ENCODE assay signal across 18 cellular contexts in genomic region chr15:25019434-25019833, GRCh38.
DNase-seq lines count a peak whose midpoint lies in the region; ATAC-seq and TF ChIP-seq lines count a peak whose summit lies in the region.
"Had no signal": no experiment of that assay in that cellular context is flagged by ENCODE, and none has a peak within 500 bp of the region (broad histone marks: within the 10 kb centered on the region; RNA-seq: fewer than 3 reads in every experiment).

No MANE protein-coding gene starts in this region.

- TF ChIP-seq CTCF in right atrium auricular region (IDR thresholded peaks at IDR 0.05) = no peak
- TF ChIP-seq CTCF in cardiac muscle cell (IDR thresholded peaks at IDR 0.05; ENCODE audit: low read depth, low read length) = no peak
- no peak for TF ChIP-seq CTCF in left ventricle myocardium inferior (IDR thresholded peaks at IDR 0.05; ENCODE audit: borderline replicate concordance)
- TF ChIP-seq CTCF in glutamatergic neuron (IDR thresholded peaks at IDR 0.05; ENCODE audit: partially characterized antibody, unreplicated experiment) = no peak

- H3K9me3 Mint-ChIP-seq in glutamatergic neuron (ENCODE audit: unreplicated experiment) = peaks cover 5% of the 10 kb centered on the region

- no peak overlapping the region for H3K27ac ChIP-seq in right atrium auricular region
- H3K27ac ChIP-seq in cardiac muscle cell = peak overlapping the region; percentile 6
- no peak overlapping the region for H3K27ac ChIP-seq in right cardiac atrium (ENCODE audit: low read length)
- H3K27ac ChIP-seq in left ventricle myocardium inferior (replicated peaks) = peak overlapping the region; percentile 17
- H3K27ac ChIP-seq: 22Rv1; A549; BLaER1 treated with 17β-estradiol and CSF1 and Interleukin-3, amounts not matched to agents 10 nM and 100 nM; C4-2B had no signal

- no peak overlapping the region for H3K4me3 ChIP-seq in right atrium auricular region
- no peak overlapping the region for H3K4me3 ChIP-seq in cardiac muscle cell
- no peak overlapping the region for H3K4me3 ChIP-seq in right cardiac atrium (ENCODE audit: low read length)
- H3K4me3 ChIP-seq in left ventricle myocardium inferior = no peak overlapping the region
- H3K4me3 ChIP-seq: A549; BLaER1 treated with 17β-estradiol and CSF1 and Interleukin-3, amounts not matched to agents 10 nM and 100 nM had no signal

- H3K4me3 Mint-ChIP-seq in glutamatergic neuron (ENCODE audit: unreplicated experiment) = no peak overlapping the region
- H3K4me3 Mint-ChIP-seq: B cell; CD4-positive, alpha-beta T cell; CD8-positive, alpha-beta T cell had no signal

- WGBS in right cardiac atrium = 46% methylated on average over 1 of the region's 1 CpG

- no peaks in the 10 kb centered on the region for H3K27me3 ChIP-seq in right atrium auricular region
- no peaks in the 10 kb centered on the region for H3K27me3 ChIP-seq in cardiac muscle cell
- no peaks in the 10 kb centered on the region for H3K27me3 ChIP-seq in right cardiac atrium (ENCODE audit: control insufficient read depth, insufficient read depth)
- H3K27me3 ChIP-seq in left ventricle myocardium inferior (ENCODE audit: low read depth) = no peaks in the 10 kb centered on the region
- H3K27me3 ChIP-seq: BLaER1 treated with 17β-estradiol and CSF1 and Interleukin-3, amounts not matched to agents 10 nM and 100 nM had no signal

- intact Hi-C loops in Right ventricle myocardium inferior (cut with DNase I) = loop anchor here (10.0 kb wide), 1 partner anchor 75 kb away; no protein-coding TSS in a partner anchor
- intact Hi-C loops in right cardiac atrium (cut with DNase I) = no loop called here
- intact Hi-C loops in left ventricle myocardium inferior (cut with micrococcal nuclease) = no loop called here

- DNase-seq in Right ventricle myocardium inferior (ENCODE audit: missing footprints) (no peak), right atrium auricular region (ENCODE audit: low spot score) (no peak), cardiac muscle cell (ENCODE audit: low read depth in 1 of 2, low spot score in 1 of 2) (no peak), right cardiac atrium (no peak), left ventricle myocardium inferior (no peak), glutamatergic neuron (no peak)
- DNase-seq: AML-193; Caco-2; Calu3; CD4-positive, alpha-beta T cell; CD8-positive, alpha-beta T cell; DMS79 treated with DMSO at 0.1 percent for 48 hours; GF-D8 had no signal

- H3K36me3 ChIP-seq in right atrium auricular region (peaks cover 28% of the 10 kb centered on the region), cardiac muscle cell (peaks cover 6% of the 10 kb centered on the region), left ventricle myocardium inferior (peaks cover 46% of the 10 kb centered on the region)

- H3K4me1 Mint-ChIP-seq in glutamatergic neuron (ENCODE audit: low read depth, unreplicated experiment) = no peaks in the 10 kb centered on the region
- H3K4me1 Mint-ChIP-seq: B cell had no signal

- H3K9me3 ChIP-seq in right atrium auricular region (peaks cover 0 to 58% of the 10 kb centered on the region in 2 donors), cardiac muscle cell (ENCODE audit: low read depth) (no peaks in the 10 kb centered on the region), right cardiac atrium (ENCODE audit: control insufficient read depth, low read length) (no peaks in the 10 kb centered on the region), left ventricle myocardium inferior (replicated peaks) (peaks cover 100% of the 10 kb centered on the region)
- H3K9me3 ChIP-seq: Caco-2 had no signal

- ATAC-seq in Right ventricle myocardium inferior (peak; percentile 26), right cardiac atrium (no peak)
- ATAC-seq: A549; CD8-positive, alpha-beta T cell had no signal

- no peak overlapping the region for H3K27ac Mint-ChIP-seq in glutamatergic neuron (ENCODE audit: unreplicated experiment)
- H3K27ac Mint-ChIP-seq: B cell; CD4-positive, alpha-beta T cell; CD8-positive, alpha-beta T cell had no signal

- no peaks in the 10 kb centered on the region for H3K27me3 Mint-ChIP-seq in glutamatergic neuron (ENCODE audit: unreplicated experiment)
- H3K27me3 Mint-ChIP-seq: B cell; CD4-positive, alpha-beta T cell had no signal

- no peaks in the 10 kb centered on the region for H3K36me3 Mint-ChIP-seq in glutamatergic neuron (ENCODE audit: unreplicated experiment)

- H3K4me1 ChIP-seq in right atrium auricular region (no peaks in the 10 kb centered on the region), cardiac muscle cell (ENCODE audit: low read depth) (no peaks in the 10 kb centered on the region), right cardiac atrium (ENCODE audit: control insufficient read depth, insufficient read depth, low read length) (no peaks in the 10 kb centered on the region), left ventricle myocardium inferior (peaks cover 8% of the 10 kb centered on the region)
- H3K4me1 ChIP-seq: A549; BLaER1 treated with 17β-estradiol and CSF1 and Interleukin-3, amounts not matched to agents 10 nM and 100 nM; Caco-2 had no signal

Comparison
In these comparisons a context has a peak if more than half of its experiments do, and no peak if none do; other contexts are left out.
1. H3K27ac ChIP-seq: peak in cardiac muscle cell (single experiment) and left ventricle myocardium inferior (single experiment); none in right atrium auricular region (0 of 2) and right cardiac atrium (single experiment).